ENCODE assay signal across 8 cellular contexts in genomic region chr17:41965694-41966375, GRCh38. TPM values are rescaled to one million over a fixed set of nuclear protein-coding genes. Genes with fewer than 3 reads are reported as not detected.
DNase-seq lines count a peak whose midpoint lies in the region; ATAC-seq and TF ChIP-seq lines count a peak whose summit lies in the region.

No MANE protein-coding gene starts in this region.

- 11% methylated on average over 17 of the region's 17 CpGs for WGBS in mesenchymal stem cell

- H3K27me3 ChIP-seq in BJ (ENCODE audit: control insufficient read depth, insufficient read depth, low read length) (no peaks in the 10 kb centered on the region), mesenchymal stem cell (ENCODE audit: control insufficient read depth in 1 of 2, insufficient read depth in 1 of 2, low read length in 2 of 2) (peaks cover 0 to 2% of the 10 kb centered on the region in 2 experiments)

- H3K23ac ChIP-seq in mesenchymal stem cell (ENCODE audit: low read length in 2 of 2): no peak overlapping the region

- no peak for DNase-seq in BJ (ENCODE audit: low read depth)
- peak; percentile 23 for DNase-seq in HCEC 1CT
- DNase-seq in NCI-H2196 (lab: John Stamatoyannopoulos, UW; ENCODE audit: unreplicated experiment): peak; percentile 72
- peak; percentile 53 to 58 for DNase-seq in activated CD4-positive, alpha-beta T cell treated with anti-CD3 and anti-CD28 coated beads, Interleukin-2, amount 50 U/mL, for 4 hours
- peak; percentile 79 for DNase-seq in ecto neural progenitor cell (ENCODE audit: low spot score)
- DNase-seq in mesenchymal stem cell: peak; percentile 68
- peak; percentile 18 to 41 for DNase-seq in stimulated activated CD8-positive, alpha-beta memory T cell treated with anti-CD3 and anti-CD28 coated beads, Interleukin-4, amount 100 ng/mL, for 1 hour (ENCODE audit: low read depth in 2 of 2, low spot score in 1 of 2)

- no peak overlapping the region for H2BK15ac ChIP-seq in mesenchymal stem cell (ENCODE audit: low read depth, poor library complexity, severe bottlenecking)

- H3K4me1 ChIP-seq in mesenchymal stem cell (ENCODE audit: control insufficient read depth, insufficient read depth, low read depth, low read length): peaks cover 17% of the 10 kb centered on the region

- H2BK5ac ChIP-seq in mesenchymal stem cell (ENCODE audit: low read depth, low read length, poor library complexity, severe bottlenecking): no peak overlapping the region

- H2AFZ ChIP-seq in mesenchymal stem cell (ENCODE audit: low read depth, low read length): peak overlapping the region; percentile 40

- H3K9ac ChIP-seq in mesenchymal stem cell (ENCODE audit: low read length): peak overlapping the region; percentile 94

- H2AK5ac ChIP-seq in mesenchymal stem cell (ENCODE audit: low read length, severe bottlenecking): no peak overlapping the region

- H3K18ac ChIP-seq in mesenchymal stem cell (ENCODE audit: low read depth in 1 of 2, low read length in 2 of 2): no peak overlapping the region

- TF ChIP-seq CTCF in BJ (IDR thresholded peaks at IDR 0.05; ENCODE audit: insufficient read depth, low read depth, low read length): no peak

- H3K4me2 ChIP-seq in mesenchymal stem cell (ENCODE audit: low read length, poor library complexity, severe bottlenecking): peak overlapping the region; percentile 68

- peak overlapping the region in 1 of 2 experiments; percentile 42 for H3K4ac ChIP-seq in mesenchymal stem cell (ENCODE audit: low read depth in 1 of 2, low read length in 2 of 2)

- H4K91ac ChIP-seq in mesenchymal stem cell (ENCODE audit: low read length): no peak overlapping the region

- POLR2A ChIA-PET in BJ (lab: Charles Lee): interaction anchor here (0.6 to 1.0 kb wide), 6 partner anchors 9 to 829 kb away, joined by 3 to 11 read pairs (median 4); partner anchors contain the start of genes DNAJC7 and ODAD4

- peak overlapping the region in 1 of 2 experiments; percentile 40 for H2BK12ac ChIP-seq in mesenchymal stem cell (ENCODE audit: low read length in 2 of 2)

- peak overlapping the region; percentile 83 for H3K27ac ChIP-seq in mesenchymal stem cell (ENCODE audit: low read length, poor library complexity, severe bottlenecking)

- H3K36me3 ChIP-seq in BJ (ENCODE audit: control insufficient read depth, insufficient read depth, low read length) (peaks cover 9% of the 10 kb centered on the region), mesenchymal stem cell (ENCODE audit: control insufficient read depth in 1 of 2, insufficient read depth in 2 of 2, low read depth in 1 of 2, low read length in 2 of 2) (peaks cover 24 to 25% of the 10 kb centered on the region in 2 experiments)

- CTCF ChIA-PET in BJ (lab: Yijun Ruan, JAX): interaction anchor here (0.8 to 10.2 kb wide), 12 partner anchors 8 to 150 kb away, joined by 3 to 163 read pairs (median 3); partner anchors contain the start of genes DHX58, DNAJC7, KAT2A and NKIRAS2

- peak overlapping the region; percentile 77 for H4K8ac ChIP-seq in mesenchymal stem cell (ENCODE audit: low read length)

- peak overlapping the region in 1 of 2 experiments; percentile 58 for H3K14ac ChIP-seq in mesenchymal stem cell (ENCODE audit: low read length in 2 of 2)

- H2BK120ac ChIP-seq in mesenchymal stem cell (ENCODE audit: low read depth, low read length): no peak overlapping the region

- ATAC-seq in GM21515 (IDR thresholded peaks at IDR 0.05; ENCODE audit: unreplicated experiment): no peak

- H3K9me3 ChIP-seq in mesenchymal stem cell (ENCODE audit: control insufficient read depth, low read length): no peaks in the 10 kb centered on the region

- H3K4me3 ChIP-seq in BJ (ENCODE audit: low read depth, low read length) (peak overlapping the region; percentile 92), mesenchymal stem cell (ENCODE audit: insufficient read depth in 1 of 2, low read depth in 1 of 2, low read length in 2 of 2) (peak overlapping the region; percentile 52 to 84)

- no peaks in the 10 kb centered on the region for H3K79me1 ChIP-seq in mesenchymal stem cell (replicated peaks; ENCODE audit: low read length, poor library complexity, severe bottlenecking)

RNA-seq across cellular contexts. Expression of gene CNP, which starts 0.8 kb away (rescaled TPM):
- polyA plus RNA-seq in BJ (2011; rRNA removed): 53.5 and 66.2 TPM in 2 replicates
- polyA minus RNA-seq in BJ (2011; rRNA and poly(A)+ RNA removed): 151 and 180 TPM in 2 replicates
- polyA plus RNA-seq in mesenchymal stem cell (2013, experiment 1 of 2): 51.3 TPM
- polyA plus RNA-seq in mesenchymal stem cell (2013, experiment 2 of 2): 50.8 TPM

RNA-seq across cellular contexts. Expression of gene ODAD4, which starts 35.4 kb away (rescaled TPM):
- 0.61 and 0.92 TPM in 2 replicates for polyA plus RNA-seq in BJ (2011; rRNA removed)
- polyA minus RNA-seq in BJ (2011; rRNA and poly(A)+ RNA removed): 0.31 and 0.81 TPM in 2 replicates
- polyA plus RNA-seq in mesenchymal stem cell (2013, experiment 1 of 2): 1.0 TPM
- 0.51 TPM for polyA plus RNA-seq in mesenchymal stem cell (2013, experiment 2 of 2)

RNA-seq across cellular contexts. Expression of gene ACLY, which starts 47.1 kb away (rescaled TPM):
- 118 and 170 TPM in 2 replicates for polyA plus RNA-seq in BJ (2011; rRNA removed)
- polyA minus RNA-seq in BJ (2011; rRNA and poly(A)+ RNA removed): 159 and 212 TPM in 2 replicates
- 188 TPM for polyA plus RNA-seq in mesenchymal stem cell (2013, experiment 1 of 2)
- 182 TPM for polyA plus RNA-seq in mesenchymal stem cell (2013, experiment 2 of 2)

RNA-seq across cellular contexts. Expression of gene DNAJC7, which starts 51.4 kb away (rescaled TPM):
- polyA plus RNA-seq in BJ (2011; rRNA removed): 41.1 and 46.9 TPM in 2 replicates
- 33.7 and 36.2 TPM in 2 replicates for polyA minus RNA-seq in BJ (2011; rRNA and poly(A)+ RNA removed)
- 73.0 TPM for polyA plus RNA-seq in mesenchymal stem cell (2013, experiment 1 of 2)
- polyA plus RNA-seq in mesenchymal stem cell (2013, experiment 2 of 2): 69.4 TPM

RNA-seq across cellular contexts. Expression of gene NKIRAS2, which starts 54.1 kb away (rescaled TPM):
- polyA plus RNA-seq in BJ (2011; rRNA removed): 55.9 and 81.4 TPM in 2 replicates
- polyA minus RNA-seq in BJ (2011; rRNA and poly(A)+ RNA removed): 25.6 and 38.6 TPM in 2 replicates
- polyA plus RNA-seq in mesenchymal stem cell (2013, experiment 1 of 2): 63.3 TPM
- 64.3 TPM for polyA plus RNA-seq in mesenchymal stem cell (2013, experiment 2 of 2)
